In genomic region chr14:93643127-93643526, GRCh38 we compare ENCODE assay signal across 18 cellular contexts.
DNase-seq lines count a peak whose midpoint lies in the region; ATAC-seq, FAIRE-seq and TF ChIP-seq lines count a peak whose summit lies in the region.
"Had no signal": no experiment of that assay in that cellular context is flagged by ENCODE, and none has a peak within 500 bp of the region (broad histone marks: within the 10 kb centered on the region; RNA-seq: fewer than 3 reads in every experiment).

No MANE protein-coding gene starts in this region.

- intact Hi-C loops in GM12878 (cut with micrococcal nuclease; ENCODE audit: unreplicated experiment), result no loop called here

- H3K36me3 ChIP-seq in GM12878 (ENCODE audit: control insufficient read depth in 2 of 2, insufficient read depth in 2 of 2, low read length in 1 of 2), result no peaks in the 10 kb centered on the region

- no peak for TF ChIP-seq EP300 in GM12878 (IDR thresholded peaks at IDR 0.05; ENCODE audit: borderline replicate concordance in 1 of 2, control insufficient read depth in 1 of 2, low read depth in 2 of 2, low read length in 2 of 2)

- peak; percentile 34 for DNase-seq in GM12865 (ENCODE audit: low read depth)
- no peak for DNase-seq in GM12891 (ENCODE audit: insufficient read length, low spot score)
- no peak for DNase-seq in GM12878 (ENCODE audit: low read depth, low spot score)
- no peak for DNase-seq in NCI-H1105 (lab: John Stamatoyannopoulos, UW)
- DNase-seq in GM19239 (ENCODE audit: insufficient read length, low spot score), result no peak
- DNase-seq: C1 segment of cervical spinal cord; Calu3; CD4-positive, alpha-beta memory T cell; COR-L47; DMS53; DMS79 treated with DMSO at 0.1 percent for 48 hours; GF-D8; GM23248; H7; HCEC 1CT had no signal

- no peaks in the 10 kb centered on the region; the same call in 2 of the 3 replicates for H3K9me3 ChIP-seq in GM12878 (replicated peaks; ENCODE audit: control insufficient read depth, insufficient read depth, low read length)

- in situ Hi-C loops in GM12878 (cut with MboI), result no loop called here

- FAIRE-seq in GM12891 (lab: Jason Lieb, UNC), result no peak
- no peak for FAIRE-seq in GM12878 (lab: Jason Lieb, UNC)
- no peak for FAIRE-seq in GM19239 (lab: Jason Lieb, UNC)
- FAIRE-seq: GM18507, H1 had no signal

- H3K79me2 ChIP-seq in GM12878 (ENCODE audit: control insufficient read depth, insufficient read depth, low read length), result no peaks in the 10 kb centered on the region

- no peak overlapping the region for H3K4me2 ChIP-seq in GM12878 (ENCODE audit: control insufficient read depth, insufficient read depth)

- CTCF ChIA-PET in GM12878 (lab: Yijun Ruan, JAX), result interaction anchor here (2.7 kb wide), 1 partner anchor 12 kb away, joined by 12 read pairs; no protein-coding TSS in a partner anchor

- no peak for TF ChIP-seq CTCF in GM12865 (IDR thresholded peaks at IDR 0.05; ENCODE audit: insufficient read depth, low read depth, low read length, missing control alignments)
- TF ChIP-seq CTCF in GM12878 (IDR thresholded peaks at IDR 0.05 in 2 of 3, conservative IDR thresholded peaks at IDR 0.05 in 1 of 3; ENCODE audit: control insufficient read depth in 2 of 3, extremely low read depth in 1 of 3, insufficient read depth in 1 of 3, low read depth in 3 of 3, low read length in 3 of 3), result no peak

- H3K4me1 ChIP-seq in GM12878 (ENCODE audit: control insufficient read depth, insufficient read depth, low read length), result no peaks in the 10 kb centered on the region

- POLR2A ChIA-PET in GM12878 (lab: Charles Lee), result no interaction called here

- BruUV-seq in GM12878 (replicated peaks; lab: Mats Ljungman, UMichigan), result no TSS peak

- no peak overlapping the region for H3K27ac ChIP-seq in GM12878 (ENCODE audit: control insufficient read depth, insufficient read depth)
- H3K27ac ChIP-seq: GM23248 had no signal

- H2AFZ ChIP-seq in GM12878 (ENCODE audit: control insufficient read depth, low read depth, low read length), result no peak overlapping the region
- H2AFZ ChIP-seq: GM23248 had no signal

- 16% methylated on average over 3 of the region's 3 CpGs for WGBS in GM12878 (ENCODE audit: insufficient coverage, insufficient replicate concordance, low lambda C conversion rate, missing lambda C conversion rate)

- SMC1A ChIA-PET in GM12878 (lab: Charles Lee; ENCODE audit: uncharacterized antibody, unreplicated experiment), result no interaction called here

- H3K9ac ChIP-seq in GM12878 (ENCODE audit: control insufficient read depth, insufficient read depth, low read length), result no peak overlapping the region
- H3K9ac ChIP-seq: GM23248 had no signal

- H4K20me1 ChIP-seq in GM12878 (ENCODE audit: control insufficient read depth, insufficient read depth), result no peaks in the 10 kb centered on the region

- no peak for TF ChIP-seq RAD21 in GM12878 (IDR thresholded peaks at IDR 0.05; ENCODE audit: insufficient read depth, low read depth, low read length)

- ATAC-seq in GM12878 (peak; percentile 47; the same call in 2 of the 3 replicates), GM19463 (IDR thresholded peaks at IDR 0.05; ENCODE audit: unreplicated experiment) (no peak)

- RAD21 ChIA-PET in GM12878 (lab: Charles Lee; ENCODE audit: unreplicated experiment), result no interaction called here

- TF ChIP-seq POLR2A in GM12891 (IDR thresholded peaks at IDR 0.05; ENCODE audit: low read depth, low read length) (no peak), GM12878 (IDR thresholded peaks at IDR 0.05; ENCODE audit: low read depth, low read length) (no peak)

- no peaks in the 10 kb centered on the region for H3K27me3 ChIP-seq in GM12878 (replicated peaks in 1 of 2; ENCODE audit: control insufficient read depth in 2 of 2, insufficient read depth in 2 of 2, low read length in 1 of 2)

- no peak overlapping the region for H3K4me3 ChIP-seq in GM12865 (ENCODE audit: low read depth, low read length)
- no peak overlapping the region for H3K4me3 ChIP-seq in GM12878
- H3K4me3 ChIP-seq: GM23248 had no signal

TF ChIP-seq in GM12891, 5 proteins besides CTCF, POLR2A, EP300 and RAD21:
- TF ChIP-seq SPI1 (IDR thresholded peaks at IDR 0.05; ENCODE audit: low read depth, low read length) (peak; percentile 68), TAF1 (IDR thresholded peaks at IDR 0.05; ENCODE audit: low read depth, low read length) (no peak)

TF ChIP-seq in GM12878, 131 proteins besides CTCF, POLR2A, EP300 and RAD21:
- TF ChIP-seq MYB (IDR thresholded peaks at IDR 0.05; ENCODE audit: borderline replicate concordance, low read depth, low read length) (no peak), RELA (IDR thresholded peaks at IDR 0.05; ENCODE audit: borderline replicate concordance, partially characterized antibody) (no peak), IRF4 (IDR thresholded peaks at IDR 0.05; ENCODE audit: low read depth, low read length) (0 out of 2 replicates have a peak, but pooled peaks have one; percentile 24), TCF3 (IDR thresholded peaks at IDR 0.05; ENCODE audit: borderline replicate concordance, insufficient read depth, low read depth, low read length) (no peak), SMAD1 (IDR thresholded peaks at IDR 0.05; ENCODE audit: low read depth, partially characterized antibody) (no peak), YY1 (IDR thresholded peaks at IDR 0.05; ENCODE audit: low read depth, low read length) (no peak), SPI1 (IDR thresholded peaks at IDR 0.05; ENCODE audit: borderline replicate concordance, insufficient read depth, low read depth, low read length) (peak; percentile 36; the same call in 1 of the 2 replicates), NFIC (IDR thresholded peaks at IDR 0.05; ENCODE audit: low read depth, low read length) (no peak), PKNOX1 (IDR thresholded peaks at IDR 0.05) (peak; percentile 55)
TF ChIP-seq in GM12878: peak in this region for 3.
